ENCODE assay signal across 8 cellular contexts in the genomic region with DNA sequence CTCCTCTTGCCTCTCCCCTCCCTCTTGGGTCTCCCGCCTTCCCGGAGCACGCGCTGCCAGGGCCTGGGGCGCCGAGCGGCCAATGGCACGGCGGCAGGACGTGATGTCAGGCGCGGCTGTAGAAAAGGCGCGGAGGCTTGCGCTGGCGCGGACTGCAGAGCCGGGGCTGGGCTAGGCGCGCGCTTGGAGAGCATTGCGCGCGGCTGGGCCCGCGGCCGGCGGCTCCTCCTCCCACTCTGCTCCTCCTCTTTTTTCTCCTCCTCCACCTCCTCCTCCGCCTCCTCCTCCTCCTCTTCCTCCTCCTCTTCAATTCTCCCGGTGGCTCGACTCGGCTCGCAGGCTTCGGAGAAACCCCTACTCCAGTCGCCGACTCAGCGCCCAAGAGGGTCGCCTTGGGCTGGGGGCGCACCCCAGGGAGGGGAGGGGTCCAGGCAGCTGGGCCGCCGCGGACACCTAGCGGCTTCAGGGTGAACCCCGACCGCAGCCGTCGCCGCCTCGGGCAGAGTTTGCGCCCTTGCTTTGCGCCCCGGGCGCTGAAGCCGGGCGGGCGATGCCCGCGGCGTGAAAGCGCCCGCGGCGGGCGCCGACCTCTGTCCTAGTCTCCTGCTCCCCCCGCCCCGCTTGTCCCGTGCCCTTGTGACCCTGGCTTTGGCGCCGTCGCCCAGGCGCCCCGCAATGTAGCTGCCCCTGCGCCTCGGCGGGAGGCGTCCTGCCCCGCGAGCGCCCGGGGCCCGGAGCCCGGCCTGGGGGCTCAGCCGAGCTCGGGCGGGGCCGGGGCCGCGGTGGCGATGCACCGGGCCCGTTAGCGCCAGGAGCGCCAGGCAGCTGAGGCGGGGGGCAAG. TPM values are rescaled to one million over a fixed set of nuclear protein-coding genes. Genes with fewer than 3 reads are reported as not detected.
DNase-seq lines count a peak whose midpoint lies in the region; ATAC-seq, FAIRE-seq and TF ChIP-seq lines count a peak whose summit lies in the region.

Gene LHX2 (plus strand): TSS at position 309 of the 842 bp plus-strand sequence. CDS start 581 bp downstream, outside the sequence.

- peaks cover 20 to 30% of the 10 kb centered on the region in 2 donors for H3K4me1 ChIP-seq in neuronal stem cell (ENCODE audit: control insufficient read depth in 2 of 2, insufficient read depth in 1 of 2, low read depth in 1 of 2, low read length in 2 of 2)

- H3K79me1 ChIP-seq in neuronal stem cell (ENCODE audit: low read depth, low read length) = peaks cover 7% of the 10 kb centered on the region

- peak; percentile 98 for DNase-seq in NCI-H1092 treated with DMSO at 0.1 percent for 48 hours (lab: John Stamatoyannopoulos, UW)
- DNase-seq in T1000 (lab: John Stamatoyannopoulos, UW) = peak; percentile 81
- peak; percentile 72 for DNase-seq in fibroblast of pulmonary artery (ENCODE audit: low read depth)
- DNase-seq in neuronal stem cell (ENCODE audit: low spot score) = peak; percentile 96
- DNase-seq in GM19240 (ENCODE audit: insufficient read length, low spot score) = no peak

- H2BK12ac ChIP-seq in neuronal stem cell (ENCODE audit: low read length) = peak within 1 kb of the TSS; percentile 68

- peak within 1 kb of the TSS; percentile 98 for H3K18ac ChIP-seq in neuronal stem cell (ENCODE audit: low read length)

- peaks cover 0 to 96% (median 6%) of the 10 kb centered on the region in 3 experiments for H3K27me3 ChIP-seq in neuronal stem cell (ENCODE audit: control insufficient read depth in 3 of 3, insufficient read depth in 3 of 3, low read depth in 1 of 3, low read length in 3 of 3)

- H3K36me3 ChIP-seq in neuronal stem cell (replicated peaks in 1 of 2; ENCODE audit: control insufficient read depth in 2 of 2, insufficient read depth in 2 of 2, low read length in 2 of 2) = peaks cover 0 to 15% of the 10 kb centered on the region in 2 donors

- peak within 1 kb of the TSS; percentile 96 for H3K9ac ChIP-seq in neuronal stem cell (ENCODE audit: low read depth, low read length, poor library complexity)

- no peak within 1 kb of the TSS for H4K8ac ChIP-seq in neuronal stem cell (ENCODE audit: low read depth, low read length)

- H3K27ac ChIP-seq in neuronal stem cell (replicated peaks; ENCODE audit: low read length) = peak within 1 kb of the TSS; percentile 95

- H3K4me3 ChIP-seq in GM08714 (ENCODE audit: low read length) (peak within 1 kb of the TSS; percentile 48), fibroblast of pulmonary artery (replicated peaks; ENCODE audit: low read depth, low read length) (peak within 1 kb of the TSS; percentile 39), neuronal stem cell (ENCODE audit: low read length in 2 of 2) (peak within 1 kb of the TSS; percentile 44 to 98)

- peak; percentile 74 for FAIRE-seq in A204.1 (lab: Jason Lieb, UNC)

- peak within 1 kb of the TSS; percentile 50 for H2BK120ac ChIP-seq in neuronal stem cell (ENCODE audit: low read depth, low read length)

- TF ChIP-seq CTCF in fibroblast of pulmonary artery (IDR thresholded peaks at IDR 0.05; ENCODE audit: low read length, missing control alignments) = no peak

- peak within 1 kb of the TSS; percentile 97 for H3K14ac ChIP-seq in neuronal stem cell (ENCODE audit: low read length)

- H3K4me2 ChIP-seq in neuronal stem cell (ENCODE audit: insufficient read depth, low read length, poor library complexity, severe bottlenecking) = peak within 1 kb of the TSS; percentile 75

- peak within 1 kb of the TSS; percentile 92 for H2AK5ac ChIP-seq in neuronal stem cell (ENCODE audit: low read depth, low read length)

- peak within 1 kb of the TSS; percentile 97 for H2AFZ ChIP-seq in neuronal stem cell (ENCODE audit: low read length)

- no peak for ATAC-seq in HG03442 (IDR thresholded peaks at IDR 0.05; ENCODE audit: unreplicated experiment)

- peak within 1 kb of the TSS; percentile 80 for H3K23ac ChIP-seq in neuronal stem cell (ENCODE audit: low read depth, low read length, poor library complexity)

- H3K4ac ChIP-seq in neuronal stem cell (ENCODE audit: low read length) = no peak within 1 kb of the TSS

- H4K91ac ChIP-seq in neuronal stem cell (ENCODE audit: low read depth, low read length, poor library complexity) = no peak within 1 kb of the TSS

- H3K9me3 ChIP-seq in neuronal stem cell (replicated peaks in 1 of 2; ENCODE audit: control insufficient read depth in 2 of 2, insufficient read depth in 1 of 2, low read depth in 1 of 2, low read length in 2 of 2) = peaks cover 3 to 7% of the 10 kb centered on the region in 2 donors

- no CpG with 5 or more reads among the region's 95 CpGs for WGBS in neuronal stem cell (ENCODE audit: extremely low coverage in 2 of 2, insufficient read length in 2 of 2, insufficient replicate concordance in 1 of 2), 2 donors

- peak within 1 kb of the TSS; percentile 45 for H2BK15ac ChIP-seq in neuronal stem cell (ENCODE audit: low read length)

- H2BK5ac ChIP-seq in neuronal stem cell (ENCODE audit: low read length) = peak within 1 kb of the TSS; percentile 94

RNA-seq across cellular contexts. Expression of gene LHX2, which starts in this region (rescaled TPM):
- 373 TPM for polyA plus RNA-seq in neuronal stem cell (2013, experiment 1 of 2)
- polyA plus RNA-seq in neuronal stem cell (2013, experiment 2 of 2) = 381 TPM
